ENCODE assay signal across 24 cellular contexts in the genomic region with DNA sequence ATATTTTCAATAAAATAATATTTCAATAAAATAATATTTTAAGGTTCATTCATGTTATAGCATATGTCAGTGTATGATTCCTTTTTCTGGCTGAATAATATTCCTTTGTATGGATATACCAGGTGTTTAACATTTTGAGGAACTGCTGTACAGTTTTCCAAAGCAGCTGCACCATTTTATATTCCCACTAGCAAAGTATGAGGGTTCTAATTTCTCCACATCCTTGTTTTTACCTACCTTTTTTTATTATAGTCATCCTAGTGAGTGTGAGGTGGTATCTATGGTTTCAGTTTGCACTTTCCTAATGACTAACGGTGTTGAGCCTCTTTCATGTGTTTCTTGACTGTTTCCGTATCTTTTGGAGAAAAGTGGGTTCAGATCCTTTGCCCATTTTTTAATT. TPM values are rescaled to one million over a fixed set of nuclear protein-coding genes. Genes with fewer than 3 reads are reported as not detected.
DNase-seq lines count a peak whose midpoint lies in the region; ATAC-seq and TF ChIP-seq lines count a peak whose summit lies in the region.
"Had no signal": no experiment of that assay in that cellular context is flagged by ENCODE, and none has a peak within 500 bp of the region (broad histone marks: within the 10 kb centered on the region; RNA-seq: fewer than 3 reads in every experiment).

No MANE protein-coding gene starts in this region.

- no peak overlapping the region for H3K4me3 Mint-ChIP-seq in activated CD4-positive, alpha-beta T cell treated with anti-CD3 and anti-CD28 coated beads for 36 hours
- H3K4me3 Mint-ChIP-seq in CD8-positive, alpha-beta memory T cell = peak overlapping the region; percentile 2 to 65 (median 54)
- H3K4me3 Mint-ChIP-seq in activated CD4-positive, alpha-beta memory T cell treated with anti-CD3 and anti-CD28 coated beads for 36 hours = peak overlapping the region; percentile 10
- peak overlapping the region in 1 of 2 donors; percentile 67 for H3K4me3 Mint-ChIP-seq in effector memory CD8-positive, alpha-beta T cell

- H3K4me1 ChIP-seq in CD8-positive, alpha-beta memory T cell (ENCODE audit: insufficient read depth, low read length) = peaks cover 33% of the 10 kb centered on the region
- H3K4me1 ChIP-seq in prostate gland (replicated peaks) = no peaks in the 10 kb centered on the region
- H3K4me1 ChIP-seq: BE2C had no signal

- POLR2A ChIA-PET in activated CD4-positive, alpha-beta T cell treated with anti-CD3 and anti-CD28 coated beads for 36 hours (lab: Charles Lee) = no interaction called here
- POLR2A ChIA-PET in CD8-positive, alpha-beta memory T cell (lab: Charles Lee) = no interaction called here
- POLR2A ChIA-PET in activated CD4-positive, alpha-beta memory T cell treated with anti-CD3 and anti-CD28 coated beads for 36 hours (lab: Charles Lee) = interaction anchor here (1.7 kb wide), 1 partner anchor 19 kb away, joined by 5 read pairs; no protein-coding TSS in a partner anchor

- peak overlapping the region; percentile 58 for H3K27ac Mint-ChIP-seq in activated CD4-positive, alpha-beta T cell treated with anti-CD3 and anti-CD28 coated beads for 36 hours
- peak overlapping the region in 7 of 8 donors; percentile 53 to 82 (median 68) for H3K27ac Mint-ChIP-seq in CD8-positive, alpha-beta memory T cell
- peak overlapping the region; percentile 35 for H3K27ac Mint-ChIP-seq in activated CD4-positive, alpha-beta memory T cell treated with anti-CD3 and anti-CD28 coated beads for 36 hours
- H3K27ac Mint-ChIP-seq in effector memory CD8-positive, alpha-beta T cell = peak overlapping the region; percentile 64 to 70

- intact Hi-C loops in activated CD4-positive, alpha-beta T cell treated with anti-CD3 and anti-CD28 coated beads for 36 hours (cut with DNase I, micrococcal nuclease) = loop anchor here (10.0 kb wide), 2 partner anchors 353 to 1257 kb away; no protein-coding TSS in a partner anchor
- intact Hi-C loops in activated CD4-positive, alpha-beta memory T cell treated with anti-CD3 and anti-CD28 coated beads for 36 hours (cut with micrococcal nuclease) = loop anchor here (1.0 kb wide), 1 partner anchor 19 kb away; no protein-coding TSS in a partner anchor
- intact Hi-C loops in prostate gland (cut with DNase I) = loop anchor here (10.0 kb wide), 2 partner anchors 73 to 147 kb away; partner anchors contain the start of genes FBXO28 and NVL

- 90% methylated on average over 2 of the region's 2 CpGs for WGBS in prostate gland

- H3K4me3 ChIP-seq in CD8-positive, alpha-beta memory T cell (ENCODE audit: low read length) = no peak overlapping the region
- H3K4me3 ChIP-seq in prostate gland = no peak overlapping the region
- H3K4me3 ChIP-seq: mucosa of descending colon, skin epidermis, stomach, upper lobe of left lung had no signal

- H3K27me3 ChIP-seq in CD8-positive, alpha-beta memory T cell (ENCODE audit: insufficient read depth, low read length, poor library complexity, severe bottlenecking) = no peaks in the 10 kb centered on the region
- H3K27me3 ChIP-seq in prostate gland (replicated peaks; ENCODE audit: insufficient read depth) = no peaks in the 10 kb centered on the region
- H3K27me3 ChIP-seq: BE2C, neutrophil, stomach, upper lobe of left lung had no signal

- H3K9me3 Mint-ChIP-seq in activated CD4-positive, alpha-beta T cell treated with anti-CD3 and anti-CD28 coated beads for 36 hours (ENCODE audit: low read depth) = no peaks in the 10 kb centered on the region
- peaks cover 0 to 3% (median 0%) of the 10 kb centered on the region in 5 donors for H3K9me3 Mint-ChIP-seq in CD8-positive, alpha-beta memory T cell
- H3K9me3 Mint-ChIP-seq in activated CD4-positive, alpha-beta memory T cell treated with anti-CD3 and anti-CD28 coated beads for 36 hours = no peaks in the 10 kb centered on the region
- H3K9me3 Mint-ChIP-seq in effector memory CD8-positive, alpha-beta T cell = no peaks in the 10 kb centered on the region

- no peaks in the 10 kb centered on the region for H3K27me3 Mint-ChIP-seq in activated CD4-positive, alpha-beta T cell treated with anti-CD3 and anti-CD28 coated beads for 36 hours
- H3K27me3 Mint-ChIP-seq in CD8-positive, alpha-beta memory T cell = no peaks in the 10 kb centered on the region
- no peaks in the 10 kb centered on the region for H3K27me3 Mint-ChIP-seq in activated CD4-positive, alpha-beta memory T cell treated with anti-CD3 and anti-CD28 coated beads for 36 hours
- no peaks in the 10 kb centered on the region for H3K27me3 Mint-ChIP-seq in effector memory CD8-positive, alpha-beta T cell

- no peaks in the 10 kb centered on the region for H3K9me3 ChIP-seq in CD8-positive, alpha-beta memory T cell (ENCODE audit: low read length)
- no peaks in the 10 kb centered on the region for H3K9me3 ChIP-seq in prostate gland
- H3K9me3 ChIP-seq: BE2C, mucosa of descending colon, neutrophil, stomach, upper lobe of left lung had no signal

- no peak for TF ChIP-seq CTCF in prostate gland (IDR thresholded peaks at IDR 0.05)

- DNase-seq in activated CD4-positive, alpha-beta T cell treated with anti-CD3 and anti-CD28 coated beads for 36 hours = no peak
- DNase-seq in activated CD4-positive, alpha-beta T cell treated with anti-CD3 and anti-CD28 coated beads, Interleukin-2, amount 50 U/mL, for 48 hours = no peak
- no peak for DNase-seq in CD8-positive, alpha-beta memory T cell
- no peak for DNase-seq in activated CD4-positive, alpha-beta memory T cell treated with anti-CD3 and anti-CD28 coated beads for 36 hours
- DNase-seq in effector memory CD8-positive, alpha-beta T cell = no peak
- DNase-seq in prostate gland (ENCODE audit: low spot score) (no peak), NCI-H1417 (lab: John Stamatoyannopoulos, UW) (no peak)
- DNase-seq: 8988T; activated CD4-positive, alpha-beta T cell treated with anti-CD3 and anti-CD28 coated beads, Interleukin-2, amount 50 U/mL, for 1 hour; aorta; BE2C; caudate nucleus; EL; immature natural killer cell; mucosa of descending colon; NCI-H1092 treated with DMSO at 0.1 percent for 48 hours; NCI-H524; RPMI8226; stimulated activated CD4-positive, alpha-beta T cell treated with anti-CD3 and anti-CD28 coated beads, Interleukin-2, amount 100 ng/mL, for 24 hours; stomach; upper lobe of left lung had no signal

- no peak overlapping the region for H3K27ac ChIP-seq in CD8-positive, alpha-beta memory T cell (ENCODE audit: low read depth, low read length)
- no peak overlapping the region for H3K27ac ChIP-seq in prostate gland
- H3K27ac ChIP-seq: skin epidermis, stomach, upper lobe of left lung had no signal

- H3K4me1 Mint-ChIP-seq in activated CD4-positive, alpha-beta T cell treated with anti-CD3 and anti-CD28 coated beads for 36 hours = peaks cover 49% of the 10 kb centered on the region
- H3K4me1 Mint-ChIP-seq in CD8-positive, alpha-beta memory T cell = peaks cover 40 to 66% (median 55%) of the 10 kb centered on the region in 3 donors
- H3K4me1 Mint-ChIP-seq in activated CD4-positive, alpha-beta memory T cell treated with anti-CD3 and anti-CD28 coated beads for 36 hours (ENCODE audit: low read depth) = peaks cover 55% of the 10 kb centered on the region
- peaks cover 14 to 37% of the 10 kb centered on the region in 2 donors for H3K4me1 Mint-ChIP-seq in effector memory CD8-positive, alpha-beta T cell (ENCODE audit: low read depth in 2 of 2)

- peaks cover 34% of the 10 kb centered on the region for H3K36me3 Mint-ChIP-seq in activated CD4-positive, alpha-beta T cell treated with anti-CD3 and anti-CD28 coated beads for 36 hours (ENCODE audit: low read depth)
- H3K36me3 Mint-ChIP-seq in CD8-positive, alpha-beta memory T cell = peaks cover 0 to 52% (median 15%) of the 10 kb centered on the region in 3 donors
- peaks cover 25% of the 10 kb centered on the region for H3K36me3 Mint-ChIP-seq in activated CD4-positive, alpha-beta memory T cell treated with anti-CD3 and anti-CD28 coated beads for 36 hours
- H3K36me3 Mint-ChIP-seq in effector memory CD8-positive, alpha-beta T cell (ENCODE audit: insufficient read depth) = peaks cover 53% of the 10 kb centered on the region

- H3K36me3 ChIP-seq in CD8-positive, alpha-beta memory T cell (ENCODE audit: insufficient read depth, low read length) = peaks cover 9% of the 10 kb centered on the region
- H3K36me3 ChIP-seq in prostate gland = no peaks in the 10 kb centered on the region

- TF ChIP-seq POLR2A in prostate gland (IDR thresholded peaks at IDR 0.05) = no peak

- peak; percentile 43 for ATAC-seq in activated CD4-positive, alpha-beta T cell treated with anti-CD3 and anti-CD28 coated beads for 36 hours
- ATAC-seq in effector memory CD8-positive, alpha-beta T cell (replicated peaks) = no peak
- ATAC-seq in HG03025 (IDR thresholded peaks at IDR 0.05; ENCODE audit: low FRiP score, unreplicated experiment) = no peak
- ATAC-seq: mucosa of descending colon had no signal

- CTCF ChIA-PET in activated CD4-positive, alpha-beta T cell treated with anti-CD3 and anti-CD28 coated beads for 36 hours (lab: Charles Lee) = no interaction called here
- CTCF ChIA-PET in CD8-positive, alpha-beta memory T cell (lab: Charles Lee) = no interaction called here
- CTCF ChIA-PET in activated CD4-positive, alpha-beta memory T cell treated with anti-CD3 and anti-CD28 coated beads for 36 hours (lab: Charles Lee) = no interaction called here

RNA-seq across cellular contexts. Expression of gene DEGS1, which starts 5.2 kb away (rescaled TPM):
- 10 to 100 TPM; 24.0 to 24.5 TPM for total RNA-seq in activated CD4-positive, alpha-beta T cell treated with anti-CD3 and anti-CD28 coated beads for 36 hours
- 10 to 100 TPM; 46.4 to 46.9 TPM for total RNA-seq in CD8-positive, alpha-beta memory T cell
- 111 TPM for polyA plus RNA-seq in CD8-positive, alpha-beta memory T cell
- total RNA-seq in activated CD4-positive, alpha-beta memory T cell treated with anti-CD3 and anti-CD28 coated beads for 36 hours = 10 to 100 TPM; 27.9 to 28.4 TPM
- 100 to 1,000 TPM in 1 of 2 donors, 10 to 100 TPM in 1; 78.8 to 172 TPM for total RNA-seq in prostate gland
